ENCODE assay signal across 11 cellular contexts in genomic region chr10:78777466-78778256, GRCh38.
DNase-seq lines count a peak whose midpoint lies in the region; ATAC-seq and TF ChIP-seq lines count a peak whose summit lies in the region.
"Had no signal": no experiment of that assay in that cellular context is flagged by ENCODE, and none has a peak within 500 bp of the region (broad histone marks: within the 10 kb centered on the region; RNA-seq: fewer than 3 reads in every experiment).

No MANE protein-coding gene starts in this region.

- H3K4me1 ChIP-seq in psoas muscle, result peaks cover 22% of the 10 kb centered on the region

- whole genome bisulfite sequencing in psoas muscle, 3 donors, result 19 to 28% (median 22%) methylated on average over 9 of the region's 9 CpGs

- DNase-seq in COLO829 (ENCODE audit: low spot score) (peak; percentile 13), astrocyte of the cerebellum (ENCODE audit: low read depth) (peak; percentile 56), hypothalamus (lab: John Stamatoyannopoulos, UW) (peak in 43 of 51 donors; percentile 27 to 93 (median 72)), psoas muscle (peak; percentile 42 to 77), NCI-H748 (lab: John Stamatoyannopoulos, UW; ENCODE audit: unreplicated experiment) (no peak), ACHN (no peak)
- DNase-seq in activated CD4-positive, alpha-beta T cell treated with anti-CD3 and anti-CD28 coated beads, Interleukin-2, amount 50 U/mL, for 4 hours, result no peak
- DNase-seq: activated naive CD4-positive, alpha-beta T cell treated with anti-CD3 and anti-CD28 coated beads for 36 hours; CD4-positive, alpha-beta memory T cell; NCI-H1092 treated with DMSO at 0.1 percent for 48 hours had no signal

- no peaks in the 10 kb centered on the region for H3K27me3 ChIP-seq in psoas muscle (ENCODE audit: insufficient read depth in 3 of 3, low read length in 2 of 3)

- intact Hi-C loops in psoas muscle (cut with DNase I), result no loop called here

- no peaks in the 10 kb centered on the region for H3K9me3 ChIP-seq in psoas muscle

- TF ChIP-seq CTCF in astrocyte of the cerebellum (IDR thresholded peaks at IDR 0.05; ENCODE audit: low read depth, low read length, missing control alignments), result no peak
- TF ChIP-seq CTCF in psoas muscle (IDR thresholded peaks at IDR 0.05), result no peak

- ATAC-seq in psoas muscle, result peak; percentile 53 to 82 (median 74)
- no peak for ATAC-seq in HG02852 (IDR thresholded peaks at IDR 0.05; ENCODE audit: unreplicated experiment)

- in situ Hi-C loops in astrocyte of the cerebellum (cut with HindIII; ENCODE audit: low sequenced_read_pairs) (no loop called here), ACHN (cut with HindIII; ENCODE audit: low pct_ligation_motif_present, low pct_unique_long_range_greater_than_20kb, low sequenced_read_pairs) (no loop called here)

- H3K36me3 ChIP-seq in psoas muscle (ENCODE audit: insufficient read depth in 1 of 2, low read depth in 1 of 2), result no peaks in the 10 kb centered on the region

- peak overlapping the region; percentile 43 for H3K27ac ChIP-seq in psoas muscle

- H3K4me3 ChIP-seq in astrocyte of the cerebellum (ENCODE audit: low read depth, low read length) (no peak overlapping the region), psoas muscle (no peak overlapping the region)

Comparison
In these comparisons a context has a peak if more than half of its experiments do, and no peak if none do; other contexts are left out.
1. DNase-seq: peak in COLO829 (single experiment), astrocyte of the cerebellum (single experiment), hypothalamus (43 of 51) and psoas muscle (2 of 2); none in NCI-H748 (single experiment), ACHN (single experiment) and activated CD4-positive, alpha-beta T cell treated with anti-CD3 and anti-CD28 coated beads, Interleukin-2, amount 50 U/mL, for 4 hours (0 of 2).